Comparison of ENCODE assay signal across 1 cellular context in genomic region chr6:109308018-109308492, GRCh38.
TF ChIP-seq lines count a peak whose summit lies in the region.

No MANE protein-coding gene starts in this region.

TF ChIP-seq in K562, 482 proteins besides CTCF, POLR2A, EP300 and RAD21 (continued from another document and continues in another):
- TF ChIP-seq ZBTB40 (IDR thresholded peaks at IDR 0.05) (no peak), ZBTB40 (CRISPR knock-in tag; IDR thresholded peaks at IDR 0.05) (no peak), ZNF408 (CRISPR knock-in tag; IDR thresholded peaks at IDR 0.05; ENCODE audit: low read depth) (no peak), POLR2G (IDR thresholded peaks at IDR 0.05; ENCODE audit: low read depth, low read length) (no peak), MYNN (IDR thresholded peaks at IDR 0.05) (peak; percentile 83), MYNN (CRISPR knock-in tag; IDR thresholded peaks at IDR 0.05) (no peak), ZC3H4 (CRISPR knock-in tag; IDR thresholded peaks at IDR 0.05; ENCODE audit: borderline replicate concordance) (no peak), MCM5 (IDR thresholded peaks at IDR 0.05; ENCODE audit: low read depth) (no peak), ZNF584 (CRISPR knock-in tag; IDR thresholded peaks at IDR 0.05; ENCODE audit: low read depth) (0 out of 2 replicates have a peak, but pooled peaks have one; percentile 81), ETS2 (tag; IDR thresholded peaks at IDR 0.05; ENCODE audit: borderline replicate concordance, poor library complexity, severe bottlenecking) (no peak), PTTG1 (tag; IDR thresholded peaks at IDR 0.05; ENCODE audit: low read depth) (peak; percentile 79), CBX5 (IDR thresholded peaks at IDR 0.05; ENCODE audit: borderline replicate concordance, low read depth) (no peak), HLTF (IDR thresholded peaks at IDR 0.05) (no peak), YBX1 (IDR thresholded peaks at IDR 0.05) (no peak), TAF1 (IDR thresholded peaks at IDR 0.05; ENCODE audit: control insufficient read depth, extremely low read depth, insufficient read depth, low read length, severe bottlenecking) (peak; percentile 11), ZNF253 (CRISPR knock-in tag; conservative IDR thresholded peaks at IDR 0.05) (no peak), MCM2 (IDR thresholded peaks at IDR 0.05; ENCODE audit: low read depth) (no peak), ZBTB1 (CRISPR knock-in tag; IDR thresholded peaks at IDR 0.05; ENCODE audit: borderline replicate concordance, low read depth) (no peak), ILK (tag; IDR thresholded peaks at IDR 0.05; ENCODE audit: borderline replicate concordance, low read depth) (no peak), ZNF79 (CRISPR knock-in tag; IDR thresholded peaks at IDR 0.05; ENCODE audit: low read depth) (peak; percentile 79; the same call in 1 of the 2 replicates), TRIM28 (IDR thresholded peaks at IDR 0.05) (peak; percentile 19; the same call in 1 of the 2 replicates), LEF1 (IDR thresholded peaks at IDR 0.05) (0 out of 2 replicates have a peak, but pooled peaks have one; percentile 62), FOXJ3 (CRISPR knock-in tag; IDR thresholded peaks at IDR 0.05) (no peak), RNF2 (IDR thresholded peaks at IDR 0.05) (peak; percentile 94), KLF16 (IDR thresholded peaks at IDR 0.05) (peak; percentile 89), TCF7 (IDR thresholded peaks at IDR 0.05; ENCODE audit: borderline replicate concordance) (no peak), ZBTB43 (CRISPR knock-in tag; IDR thresholded peaks at IDR 0.05) (no peak), FOXJ2 (tag; IDR thresholded peaks at IDR 0.05) (no peak; the same call in 1 of the 2 replicates), CSDE1 (IDR thresholded peaks at IDR 0.05) (no peak), RUNX1 (IDR thresholded peaks at IDR 0.05; ENCODE audit: low read depth) (peak; percentile 94), ZBTB2 (IDR thresholded peaks at IDR 0.05) (no peak), RAD51 (IDR thresholded peaks at IDR 0.05; ENCODE audit: borderline replicate concordance, low read depth) (peak; percentile 60), ZNF133 (CRISPR knock-in tag; IDR thresholded peaks at IDR 0.05) (no peak), KDM4B (IDR thresholded peaks at IDR 0.05; ENCODE audit: borderline replicate concordance in 2 of 2, low read depth in 1 of 2) (no peak), ZSCAN29 (IDR thresholded peaks at IDR 0.05) (no peak), HDGF (IDR thresholded peaks at IDR 0.05) (no peak), ZNF717 (CRISPR knock-in tag; IDR thresholded peaks at IDR 0.05) (no peak), HNRNPH1 (optimal IDR thresholded peaks at IDR 0.05; ENCODE audit: low read depth, low read length) (no peak)
- TF ChIP-seq, protein P1, sequence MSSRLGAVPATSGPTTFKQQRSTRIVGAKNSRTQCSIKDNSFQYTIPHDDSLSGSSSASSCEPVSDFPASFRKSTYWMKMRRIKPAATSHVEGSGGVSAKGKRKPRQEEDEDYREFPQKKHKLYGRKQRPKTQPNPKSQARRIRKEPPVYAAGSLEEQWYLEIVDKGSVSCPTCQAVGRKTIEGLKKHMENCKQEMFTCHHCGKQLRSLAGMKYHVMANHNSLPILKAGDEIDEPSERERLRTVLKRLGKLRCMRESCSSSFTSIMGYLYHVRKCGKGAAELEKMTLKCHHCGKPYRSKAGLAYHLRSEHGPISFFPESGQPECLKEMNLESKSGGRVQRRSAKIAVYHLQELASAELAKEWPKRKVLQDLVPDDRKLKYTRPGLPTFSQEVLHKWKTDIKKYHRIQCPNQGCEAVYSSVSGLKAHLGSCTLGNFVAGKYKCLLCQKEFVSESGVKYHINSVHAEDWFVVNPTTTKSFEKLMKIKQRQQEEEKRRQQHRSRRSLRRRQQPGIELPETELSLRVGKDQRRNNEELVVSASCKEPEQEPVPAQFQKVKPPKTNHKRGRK (tag; IDR thresholded peaks at IDR 0.05): no peak
- TF ChIP-seq, protein P2, sequence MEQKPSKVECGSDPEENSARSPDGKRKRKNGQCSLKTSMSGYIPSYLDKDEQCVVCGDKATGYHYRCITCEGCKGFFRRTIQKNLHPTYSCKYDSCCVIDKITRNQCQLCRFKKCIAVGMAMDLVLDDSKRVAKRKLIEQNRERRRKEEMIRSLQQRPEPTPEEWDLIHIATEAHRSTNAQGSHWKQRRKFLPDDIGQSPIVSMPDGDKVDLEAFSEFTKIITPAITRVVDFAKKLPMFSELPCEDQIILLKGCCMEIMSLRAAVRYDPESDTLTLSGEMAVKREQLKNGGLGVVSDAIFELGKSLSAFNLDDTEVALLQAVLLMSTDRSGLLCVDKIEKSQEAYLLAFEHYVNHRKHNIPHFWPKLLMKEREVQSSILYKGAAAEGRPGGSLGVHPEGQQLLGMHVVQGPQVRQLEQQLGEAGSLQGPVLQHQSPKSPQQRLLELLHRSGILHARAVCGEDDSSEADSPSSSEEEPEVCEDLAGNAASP (IDR thresholded peaks at IDR 0.05): no peak
- TF ChIP-seq, protein P3, sequence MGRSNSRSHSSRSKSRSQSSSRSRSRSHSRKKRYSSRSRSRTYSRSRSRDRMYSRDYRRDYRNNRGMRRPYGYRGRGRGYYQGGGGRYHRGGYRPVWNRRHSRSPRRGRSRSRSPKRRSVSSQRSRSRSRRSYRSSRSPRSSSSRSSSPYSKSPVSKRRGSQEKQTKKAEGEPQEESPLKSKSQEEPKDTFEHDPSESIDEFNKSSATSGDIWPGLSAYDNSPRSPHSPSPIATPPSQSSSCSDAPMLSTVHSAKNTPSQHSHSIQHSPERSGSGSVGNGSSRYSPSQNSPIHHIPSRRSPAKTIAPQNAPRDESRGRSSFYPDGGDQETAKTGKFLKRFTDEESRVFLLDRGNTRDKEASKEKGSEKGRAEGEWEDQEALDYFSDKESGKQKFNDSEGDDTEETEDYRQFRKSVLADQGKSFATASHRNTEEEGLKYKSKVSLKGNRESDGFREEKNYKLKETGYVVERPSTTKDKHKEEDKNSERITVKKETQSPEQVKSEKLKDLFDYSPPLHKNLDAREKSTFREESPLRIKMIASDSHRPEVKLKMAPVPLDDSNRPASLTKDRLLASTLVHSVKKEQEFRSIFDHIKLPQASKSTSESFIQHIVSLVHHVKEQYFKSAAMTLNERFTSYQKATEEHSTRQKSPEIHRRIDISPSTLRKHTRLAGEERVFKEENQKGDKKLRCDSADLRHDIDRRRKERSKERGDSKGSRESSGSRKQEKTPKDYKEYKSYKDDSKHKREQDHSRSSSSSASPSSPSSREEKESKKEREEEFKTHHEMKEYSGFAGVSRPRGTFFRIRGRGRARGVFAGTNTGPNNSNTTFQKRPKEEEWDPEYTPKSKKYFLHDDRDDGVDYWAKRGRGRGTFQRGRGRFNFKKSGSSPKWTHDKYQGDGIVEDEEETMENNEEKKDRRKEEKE (IDR thresholded peaks at IDR 0.05; ENCODE audit: borderline replicate concordance in 1 of 2, control insufficient read depth in 1 of 2, low read depth in 2 of 2, low read length in 1 of 2): no peak
- TF ChIP-seq, protein P4, sequence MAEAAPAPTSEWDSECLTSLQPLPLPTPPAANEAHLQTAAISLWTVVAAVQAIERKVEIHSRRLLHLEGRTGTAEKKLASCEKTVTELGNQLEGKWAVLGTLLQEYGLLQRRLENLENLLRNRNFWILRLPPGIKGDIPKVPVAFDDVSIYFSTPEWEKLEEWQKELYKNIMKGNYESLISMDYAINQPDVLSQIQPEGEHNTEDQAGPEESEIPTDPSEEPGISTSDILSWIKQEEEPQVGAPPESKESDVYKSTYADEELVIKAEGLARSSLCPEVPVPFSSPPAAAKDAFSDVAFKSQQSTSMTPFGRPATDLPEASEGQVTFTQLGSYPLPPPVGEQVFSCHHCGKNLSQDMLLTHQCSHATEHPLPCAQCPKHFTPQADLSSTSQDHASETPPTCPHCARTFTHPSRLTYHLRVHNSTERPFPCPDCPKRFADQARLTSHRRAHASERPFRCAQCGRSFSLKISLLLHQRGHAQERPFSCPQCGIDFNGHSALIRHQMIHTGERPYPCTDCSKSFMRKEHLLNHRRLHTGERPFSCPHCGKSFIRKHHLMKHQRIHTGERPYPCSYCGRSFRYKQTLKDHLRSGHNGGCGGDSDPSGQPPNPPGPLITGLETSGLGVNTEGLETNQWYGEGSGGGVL (CRISPR knock-in tag; IDR thresholded peaks at IDR 0.05): no peak
- TF ChIP-seq, protein P5, sequence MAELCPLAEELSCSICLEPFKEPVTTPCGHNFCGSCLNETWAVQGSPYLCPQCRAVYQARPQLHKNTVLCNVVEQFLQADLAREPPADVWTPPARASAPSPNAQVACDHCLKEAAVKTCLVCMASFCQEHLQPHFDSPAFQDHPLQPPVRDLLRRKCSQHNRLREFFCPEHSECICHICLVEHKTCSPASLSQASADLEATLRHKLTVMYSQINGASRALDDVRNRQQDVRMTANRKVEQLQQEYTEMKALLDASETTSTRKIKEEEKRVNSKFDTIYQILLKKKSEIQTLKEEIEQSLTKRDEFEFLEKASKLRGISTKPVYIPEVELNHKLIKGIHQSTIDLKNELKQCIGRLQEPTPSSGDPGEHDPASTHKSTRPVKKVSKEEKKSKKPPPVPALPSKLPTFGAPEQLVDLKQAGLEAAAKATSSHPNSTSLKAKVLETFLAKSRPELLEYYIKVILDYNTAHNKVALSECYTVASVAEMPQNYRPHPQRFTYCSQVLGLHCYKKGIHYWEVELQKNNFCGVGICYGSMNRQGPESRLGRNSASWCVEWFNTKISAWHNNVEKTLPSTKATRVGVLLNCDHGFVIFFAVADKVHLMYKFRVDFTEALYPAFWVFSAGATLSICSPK (IDR thresholded peaks at IDR 0.05; ENCODE audit: borderline replicate concordance): no peak
